In the genomic region with DNA sequence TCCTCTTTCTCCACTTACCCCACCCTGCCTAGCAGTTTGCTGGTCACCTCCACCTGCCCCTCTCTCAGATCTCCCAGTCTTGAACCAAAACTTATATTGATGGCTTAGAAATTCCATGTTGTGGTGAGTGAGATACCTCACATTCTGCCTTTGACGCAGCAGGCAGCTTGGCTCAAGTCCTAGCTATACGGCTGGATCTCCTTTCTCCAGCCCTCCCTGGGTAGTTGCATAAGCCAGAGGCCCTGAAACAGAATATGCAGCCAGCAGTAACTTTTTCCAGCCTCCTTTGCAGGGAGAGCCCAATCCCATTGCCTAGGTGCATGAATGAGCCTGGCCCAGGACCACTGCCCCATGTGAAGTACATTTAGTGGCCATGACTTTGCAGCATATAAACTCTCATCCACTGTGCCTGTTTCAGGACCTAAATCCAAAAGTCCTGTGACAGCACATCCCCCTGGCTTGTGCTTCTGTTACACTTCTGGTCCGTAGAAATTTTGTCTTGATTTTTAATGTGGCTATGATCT, we compare ENCODE assay signal across 16 cellular contexts.
DNase-seq lines count a peak whose midpoint lies in the region; ATAC-seq, FAIRE-seq and TF ChIP-seq lines count a peak whose summit lies in the region.
"Had no signal": no experiment of that assay in that cellular context is flagged by ENCODE, and none has a peak within 500 bp of the region (broad histone marks: within the 10 kb centered on the region; RNA-seq: fewer than 3 reads in every experiment).

No MANE protein-coding gene starts in this region.

- no peaks in the 10 kb centered on the region for H3K4me1 ChIP-seq in H9 (ENCODE audit: insufficient read depth, low read length)

- no peak overlapping the region for H2BK5ac ChIP-seq in H9 (ENCODE audit: insufficient read length, low read length)

- no peak overlapping the region for H3K4me3 ChIP-seq in bronchial epithelial cell (ENCODE audit: low read depth, low read length)
- H3K4me3 ChIP-seq in fibroblast of the aortic adventitia (ENCODE audit: low read depth, low read length), result no peak overlapping the region
- H3K4me3 ChIP-seq in skeletal muscle cell (ENCODE audit: low read depth, low read length), result no peak overlapping the region

- no peak overlapping the region for H3K56ac ChIP-seq in H9 (ENCODE audit: insufficient read length, low read depth, low read length)

- no peak overlapping the region for H3K23ac ChIP-seq in H9 (ENCODE audit: insufficient read length, low read depth, low read length)

- no peak overlapping the region for H4K8ac ChIP-seq in H9 (replicated peaks; ENCODE audit: insufficient read length, low read depth, low read length)

- peak; percentile 8 for DNase-seq in H9
- no peak for DNase-seq in bronchial epithelial cell (ENCODE audit: low read depth)
- DNase-seq in fibroblast of the aortic adventitia (ENCODE audit: low read depth), result peak; percentile 75
- peak; percentile 72 for DNase-seq in skeletal muscle cell (ENCODE audit: low read depth)
- no peak for DNase-seq in Kasumi-1 (lab: John Stamatoyannopoulos, UW)
- no peak for DNase-seq in NCI-H526 treated with DMSO at 0.1 percent for 48 hours (lab: John Stamatoyannopoulos, UW)
- DNase-seq in activated CD4-positive, alpha-beta T cell treated with anti-CD3 and anti-CD28 coated beads for 4 hours, result no peak
- DNase-seq: ACHN, C1 segment of cervical spinal cord, NCI-H1417, NCI-H2029, NCI-H2171 treated with DMSO at 0.1 percent for 48 hours, SHP77 had no signal

- no peaks in the 10 kb centered on the region for H3K9me3 ChIP-seq in H9 (ENCODE audit: control insufficient read depth, low read depth, low read length)

- no peaks in the 10 kb centered on the region for H3K27me3 ChIP-seq in H9 (ENCODE audit: insufficient read depth, low read length)
- H3K27me3 ChIP-seq in bronchial epithelial cell (ENCODE audit: control insufficient read depth, insufficient read depth, low read length), result no peaks in the 10 kb centered on the region

- WGBS in H9 (ENCODE audit: extremely low coverage, insufficient read length, low lambda C conversion rate), result no CpG with 5 or more reads among the region's 3 CpGs

- no peak overlapping the region for H2BK120ac ChIP-seq in H9 (ENCODE audit: low read depth, low read length, poor library complexity, severe bottlenecking)

- H4K91ac ChIP-seq in H9 (ENCODE audit: insufficient read length, low read depth, low read length), result no peak overlapping the region

- H3K14ac ChIP-seq in H9 (ENCODE audit: insufficient read depth, low read length), result no peak overlapping the region

- H2BK20ac ChIP-seq in H9 (ENCODE audit: low read depth, low read length, poor library complexity, severe bottlenecking), result no peak overlapping the region

- no peak overlapping the region for H2AK5ac ChIP-seq in H9 (ENCODE audit: insufficient read length, low read length)

- H3K4ac ChIP-seq in H9 (ENCODE audit: low read depth, low read length), result no peak overlapping the region

- no peak overlapping the region for H3K9ac ChIP-seq in H9 (ENCODE audit: extremely low read depth, insufficient read length, low read length)

- H3K36me3 ChIP-seq in bronchial epithelial cell (ENCODE audit: control insufficient read depth, insufficient read depth, low read length), result no peaks in the 10 kb centered on the region

- H3T11ph ChIP-seq in H9 (ENCODE audit: low read length), result no peak overlapping the region

- H3K4me1 Mint-ChIP-seq in H9, result peaks cover 4 to 5% of the 10 kb centered on the region in 2 experiments; a peak in 3 of 4 replicates

- H3K4me3 Mint-ChIP-seq in H9, result no peak overlapping the region

- H4K20me1 ChIP-seq in H9 (ENCODE audit: control insufficient read depth, insufficient read depth, insufficient read length), result no peaks in the 10 kb centered on the region

- FAIRE-seq in bronchial epithelial cell (lab: Jason Lieb, UNC), result peak; percentile 43
- FAIRE-seq: H1, RCC 7860 had no signal

- H3K4me2 ChIP-seq in H9 (ENCODE audit: insufficient read depth, insufficient read length, low read length), result no peak overlapping the region

- no peak for ATAC-seq in HG03280 (IDR thresholded peaks at IDR 0.05; ENCODE audit: unreplicated experiment)

- H3K36me3 Mint-ChIP-seq in H9 (ENCODE audit: insufficient read depth in 1 of 3, low read depth in 3 of 3), result peaks cover 3 to 15% (median 3%) of the 10 kb centered on the region in 3 experiments

- no peak for TF ChIP-seq CTCF in H9 (conservative IDR thresholded peaks at IDR 0.05)
- no peak for TF ChIP-seq CTCF in bronchial epithelial cell (IDR thresholded peaks at IDR 0.05; ENCODE audit: insufficient read depth, low read length, severe bottlenecking)
- no peak for TF ChIP-seq CTCF in fibroblast of the aortic adventitia (IDR thresholded peaks at IDR 0.05; ENCODE audit: insufficient read depth, low read length)

- no peaks in the 10 kb centered on the region for H3K79me2 ChIP-seq in H9 (ENCODE audit: insufficient read depth, low read length)

- H3K27ac Mint-ChIP-seq in H9, result no peak overlapping the region

- H2BK12ac ChIP-seq in H9 (ENCODE audit: insufficient read length, low read depth, low read length), result no peak overlapping the region

- H3K27ac ChIP-seq in H9 (ENCODE audit: insufficient read length, low read depth, low read length), result no peak overlapping the region

- H2BK15ac ChIP-seq in H9 (ENCODE audit: low read depth, low read length), result no peak overlapping the region

- H3K9me3 Mint-ChIP-seq in H9, result peaks cover 9 to 15% of the 10 kb centered on the region in 2 experiments

- no peak overlapping the region for H4K5ac ChIP-seq in H9 (ENCODE audit: insufficient read length, low read depth, low read length)

- H2AFZ ChIP-seq in H9 (ENCODE audit: low read length), result no peak overlapping the region

- H3K27me3 Mint-ChIP-seq in H9 (ENCODE audit: low read depth), result no peaks in the 10 kb centered on the region

- no peaks in the 10 kb centered on the region for H3K79me1 ChIP-seq in H9 (ENCODE audit: insufficient read depth, low read depth, low read length, poor library complexity, severe bottlenecking)

- H3K23me2 ChIP-seq in H9 (ENCODE audit: insufficient read length, low read depth, low read length, poor library complexity, severe bottlenecking), result no peaks in the 10 kb centered on the region

- H3K18ac ChIP-seq in H9 (ENCODE audit: insufficient read length, low read depth, low read length), result no peak overlapping the region

Comparison
In these comparisons a context has a peak if more than half of its experiments do, and no peak if none do; other contexts are left out.
1. DNase-seq: peak in H9 (single experiment), fibroblast of the aortic adventitia (single experiment) and skeletal muscle cell (single experiment); none in bronchial epithelial cell (single experiment), Kasumi-1 (0 of 2), NCI-H526 treated with DMSO at 0.1 percent for 48 hours (single experiment) and activated CD4-positive, alpha-beta T cell treated with anti-CD3 and anti-CD28 coated beads for 4 hours (0 of 2).